28 cellular contexts compared by ENCODE assay signal in genomic region chr15:80633235-80633634, GRCh38.
"Had no signal": no experiment of that assay in that cellular context is flagged by ENCODE, and none has a peak within 500 bp of the region (broad histone marks: within the 10 kb centered on the region; RNA-seq: fewer than 3 reads in every experiment).

No MANE protein-coding gene starts in this region.

- H3K9me3 ChIP-seq: stomach, suprapubic skin, testis, thoracic aorta, thyroid gland, tibial artery, tibial nerve, transverse colon, upper lobe of left lung, upper lobe of right lung, uterus, vagina had no signal

- H3K27me3 ChIP-seq: stomach, suprapubic skin, testis, thyroid gland, tibial artery, tibial nerve, transverse colon, upper lobe of left lung, upper lobe of right lung, uterus, vagina had no signal

- H3K36me3 ChIP-seq: stomach, suprapubic skin, thoracic aorta, thyroid gland, tibial artery, tibial nerve, transverse colon, upper lobe of left lung, upper lobe of right lung, uterus, vagina had no signal

- H3K4me1 Mint-ChIP-seq: stimulated activated effector memory CD8-positive, alpha-beta T cell treated with anti-CD3 and anti-CD28 coated beads, Interleukin-12 subunit alpha, Interleukin-12 subunit beta, amount 100 ng/mL, for 72 hours; stimulated activated memory B cell treated with anti-CD40 and anti-IgM and Interleukin-4, amounts not matched to agents 10 μg/mL and 1 μg/mL and 100 μg/mL, for 72 hours; stimulated activated naive B cell treated with anti-CD40 and anti-IgM and Interleukin-4, amounts not matched to agents 10 μg/mL and 1 μg/mL and 100 μg/mL, for 72 hours; stimulated activated naive CD8-positive, alpha-beta T cell treated with anti-CD3 and anti-CD28 coated beads, Interleukin-15, amount 100 ng/mL, for 72 hours had no signal

- DNase-seq: stimulated activated CD4-positive, alpha-beta T cell treated with anti-CD3 and anti-CD28 coated beads, Interleukin-2, amount 100 ng/mL, for 48 hours; stimulated activated CD4-positive, alpha-beta T cell treated with anti-CD3 and anti-CD28 coated beads, Interleukin-4, amount 100 ng/mL, for 1 hour; stimulated activated CD4-positive, alpha-beta T cell treated with anti-CD3 and anti-CD28 coated beads, Interleukin-4, amount 100 ng/mL, for 24 hours; stimulated activated CD4-positive, alpha-beta T cell treated with anti-CD3 and anti-CD28 coated beads, Interleukin-4, amount 100 ng/mL, for 4 hours; stimulated activated CD8-positive, alpha-beta memory T cell treated with anti-CD3 and anti-CD28 coated beads, Interleukin-4, amount 100 ng/mL, for 48 hours; stimulated activated naive B cell treated with anti-CD40 and anti-IgM and Interleukin-4, amounts not matched to agents 10 μg/mL and 1 μg/mL and 100 μg/mL, for 72 hours; stimulated activated naive CD4-positive, alpha-beta T cell; stimulated activated naive CD4-positive, alpha-beta T cell treated with Interleukin-2 at 50 U/mL for 16 hours; stimulated activated naive CD8-positive, alpha-beta T cell treated with anti-CD3 and anti-CD28 coated beads, Interleukin-15, amount 100 ng/mL, for 72 hours; stimulated activated naive CD8-positive, alpha-beta T cell treated with anti-CD3 and anti-CD28 coated beads, Interleukin-15, Interleukin-2, amounts not matched to agents 100 U/mL and 50 U/mL, for 24 hours; stomach; substantia nigra; testis; thyroid gland; tibial artery; transverse colon; trophoblast cell; upper lobe of left lung; upper lobe of right lung; uterus had no signal

- H3K4me1 ChIP-seq: testis, thyroid gland, tibial nerve, transverse colon, uterus, vagina had no signal

- ATAC-seq: stimulated activated memory B cell treated with anti-CD40 and anti-IgM and Interleukin-4, amounts not matched to agents 10 μg/mL and 1 μg/mL and 100 μg/mL, for 72 hours; stimulated activated naive B cell treated with anti-CD40 and anti-IgM and Interleukin-4, amounts not matched to agents 10 μg/mL and 1 μg/mL and 100 μg/mL, for 72 hours; stimulated activated naive CD8-positive, alpha-beta T cell treated with anti-CD3 and anti-CD28 coated beads, Interleukin-15, amount 100 ng/mL, for 72 hours; stimulated activated naive CD8-positive, alpha-beta T cell treated with anti-CD3 and anti-CD28 coated beads, Interleukin-15, Interleukin-2, amounts not matched to agents 100 U/mL and 50 U/mL, for 24 hours; upper lobe of right lung had no signal

- H3K36me3 Mint-ChIP-seq: stimulated activated effector memory CD8-positive, alpha-beta T cell treated with anti-CD3 and anti-CD28 coated beads, Interleukin-12 subunit alpha, Interleukin-12 subunit beta, amount 100 ng/mL, for 72 hours; stimulated activated memory B cell treated with anti-CD40 and anti-IgM and Interleukin-4, amounts not matched to agents 10 μg/mL and 1 μg/mL and 100 μg/mL, for 72 hours; stimulated activated naive B cell treated with anti-CD40 and anti-IgM and Interleukin-4, amounts not matched to agents 10 μg/mL and 1 μg/mL and 100 μg/mL, for 72 hours; type B pancreatic cell had no signal

- H3K4me3 Mint-ChIP-seq: stimulated activated effector memory CD8-positive, alpha-beta T cell treated with anti-CD3 and anti-CD28 coated beads, Interleukin-12 subunit alpha, Interleukin-12 subunit beta, amount 100 ng/mL, for 72 hours; stimulated activated memory B cell treated with anti-CD40 and anti-IgM and Interleukin-4, amounts not matched to agents 10 μg/mL and 1 μg/mL and 100 μg/mL, for 72 hours; stimulated activated naive B cell treated with anti-CD40 and anti-IgM and Interleukin-4, amounts not matched to agents 10 μg/mL and 1 μg/mL and 100 μg/mL, for 72 hours; stimulated activated naive CD8-positive, alpha-beta T cell treated with anti-CD3 and anti-CD28 coated beads, Interleukin-15, amount 100 ng/mL, for 72 hours; stimulated activated naive CD8-positive, alpha-beta T cell treated with anti-CD3 and anti-CD28 coated beads, Interleukin-15, Interleukin-2, amounts not matched to agents 100 ng/mL and 50 ng/mL, for 24 hours; type B pancreatic cell had no signal

- H3K27ac ChIP-seq: stomach, suprapubic skin, testis, thoracic aorta, thyroid gland, tibial artery, tibial nerve, transverse colon, upper lobe of left lung, upper lobe of right lung, uterus, vagina had no signal

- H3K4me3 ChIP-seq: stomach, suprapubic skin, testis, thoracic aorta, thyroid gland, tibial artery, tibial nerve, transverse colon, upper lobe of left lung, upper lobe of right lung, uterus, vagina had no signal

- H3K27ac Mint-ChIP-seq: stimulated activated effector memory CD8-positive, alpha-beta T cell treated with anti-CD3 and anti-CD28 coated beads, Interleukin-12 subunit alpha, Interleukin-12 subunit beta, amount 100 ng/mL, for 72 hours; stimulated activated memory B cell treated with anti-CD40 and anti-IgM and Interleukin-4, amounts not matched to agents 10 μg/mL and 1 μg/mL and 100 μg/mL, for 72 hours; stimulated activated naive B cell treated with anti-CD40 and anti-IgM and Interleukin-4, amounts not matched to agents 10 μg/mL and 1 μg/mL and 100 μg/mL, for 72 hours; stimulated activated naive CD8-positive, alpha-beta T cell treated with anti-CD3 and anti-CD28 coated beads, Interleukin-15, amount 100 ng/mL, for 72 hours; stimulated activated naive CD8-positive, alpha-beta T cell treated with anti-CD3 and anti-CD28 coated beads, Interleukin-15, Interleukin-2, amounts not matched to agents 100 ng/mL and 50 ng/mL, for 24 hours; type B pancreatic cell had no signal

- H3K9me3 Mint-ChIP-seq: stimulated activated effector memory CD8-positive, alpha-beta T cell treated with anti-CD3 and anti-CD28 coated beads, Interleukin-12 subunit alpha, Interleukin-12 subunit beta, amount 100 ng/mL, for 72 hours; stimulated activated memory B cell treated with anti-CD40 and anti-IgM and Interleukin-4, amounts not matched to agents 10 μg/mL and 1 μg/mL and 100 μg/mL, for 72 hours; stimulated activated naive B cell treated with anti-CD40 and anti-IgM and Interleukin-4, amounts not matched to agents 10 μg/mL and 1 μg/mL and 100 μg/mL, for 72 hours; stimulated activated naive CD8-positive, alpha-beta T cell treated with anti-CD3 and anti-CD28 coated beads, Interleukin-15, amount 100 ng/mL, for 72 hours; stimulated activated naive CD8-positive, alpha-beta T cell treated with anti-CD3 and anti-CD28 coated beads, Interleukin-15, Interleukin-2, amounts not matched to agents 100 ng/mL and 50 ng/mL, for 24 hours; type B pancreatic cell had no signal
